Comparison of ENCODE assay signal across 8 cellular contexts in genomic region chr6:159762681-159763293, GRCh38. TPM values are rescaled to one million over a fixed set of nuclear protein-coding genes. Genes with fewer than 3 reads are reported as not detected.
DNase-seq lines count a peak whose midpoint lies in the region; ATAC-seq and TF ChIP-seq lines count a peak whose summit lies in the region.

No MANE protein-coding gene starts in this region.

- no peaks in the 10 kb centered on the region for H3K27me3 Mint-ChIP-seq in natural killer cell treated with Interleukin-12 subunit alpha and Interleukin-12 subunit beta and Interleukin-15 and Interleukin-18, amount 100 ng/mL, for 72 hours

- ATAC-seq in HG02885 (IDR thresholded peaks at IDR 0.05; ENCODE audit: poor library complexity, unreplicated experiment) = peak; percentile 3
- no peak for ATAC-seq in natural killer cell treated with Interleukin-12 subunit alpha and Interleukin-12 subunit beta and Interleukin-15 and Interleukin-18, amount 100 ng/mL, for 72 hours

- H3K9me3 Mint-ChIP-seq in natural killer cell treated with Interleukin-12 subunit alpha and Interleukin-12 subunit beta and Interleukin-15 and Interleukin-18, amount 100 ng/mL, for 72 hours = no peaks in the 10 kb centered on the region

- peak overlapping the region; percentile 90 for H3K4me3 Mint-ChIP-seq in natural killer cell treated with Interleukin-12 subunit alpha and Interleukin-12 subunit beta and Interleukin-15 and Interleukin-18, amount 100 ng/mL, for 72 hours

- H3K27ac Mint-ChIP-seq in natural killer cell treated with Interleukin-12 subunit alpha and Interleukin-12 subunit beta and Interleukin-15 and Interleukin-18, amount 100 ng/mL, for 72 hours = peak overlapping the region; percentile 53 to 89

- DNase-seq in DMS53 (lab: John Stamatoyannopoulos, UW) (peak; percentile 45), DMS53 treated with DMSO at 0.1 percent for 48 hours (lab: John Stamatoyannopoulos, UW; ENCODE audit: unreplicated experiment) (no peak), T-helper 22 cell (ENCODE audit: low read depth) (peak; percentile 14), erythroblast (lab: John Stamatoyannopoulos, UW) (peak; percentile 45 to 56), cerebellar cortex (ENCODE audit: low spot score) (no peak), NCI-H1092 (lab: John Stamatoyannopoulos, UW) (no peak)
- no peak for DNase-seq in natural killer cell treated with Interleukin-12 subunit alpha and Interleukin-12 subunit beta and Interleukin-15 and Interleukin-18, amount 100 ng/mL, for 72 hours (ENCODE audit: low spot score)

- peaks cover 24% of the 10 kb centered on the region for H3K36me3 Mint-ChIP-seq in natural killer cell treated with Interleukin-12 subunit alpha and Interleukin-12 subunit beta and Interleukin-15 and Interleukin-18, amount 100 ng/mL, for 72 hours

- H3K4me1 Mint-ChIP-seq in natural killer cell treated with Interleukin-12 subunit alpha and Interleukin-12 subunit beta and Interleukin-15 and Interleukin-18, amount 100 ng/mL, for 72 hours (ENCODE audit: low read depth in 2 of 2) = peaks cover 32% of the 10 kb centered on the region in 2 donors

- no peak for TF ChIP-seq POLR2A in erythroblast (IDR thresholded peaks at IDR 0.05; ENCODE audit: low read length)

RNA-seq across cellular contexts. Expression of gene ACAT2, which starts 0.9 kb away (rescaled TPM):
- total RNA-seq in natural killer cell treated with Interleukin-12 subunit alpha and Interleukin-12 subunit beta and Interleukin-15 and Interleukin-18, amount 100 ng/mL, for 72 hours = 10 to 100 TPM; 70.0 to 88.7 TPM

RNA-seq across cellular contexts. Expression of gene TCP1, which starts 26.6 kb away (rescaled TPM):
- 100 to 1,000 TPM; 360 to 498 TPM for total RNA-seq in natural killer cell treated with Interleukin-12 subunit alpha and Interleukin-12 subunit beta and Interleukin-15 and Interleukin-18, amount 100 ng/mL, for 72 hours

RNA-seq across cellular contexts. Expression of gene MRPL18, which starts 27.5 kb away (rescaled TPM):
- total RNA-seq in natural killer cell treated with Interleukin-12 subunit alpha and Interleukin-12 subunit beta and Interleukin-15 and Interleukin-18, amount 100 ng/mL, for 72 hours = 10 to 100 TPM; 65.8 to 82.4 TPM

RNA-seq across cellular contexts. Expression of gene WTAP, which starts 35.5 kb away (rescaled TPM):
- 100 to 1,000 TPM in 1 of 2 donors, 10 to 100 TPM in 1; 98.4 to 106 TPM for total RNA-seq in natural killer cell treated with Interleukin-12 subunit alpha and Interleukin-12 subunit beta and Interleukin-15 and Interleukin-18, amount 100 ng/mL, for 72 hours

RNA-seq across cellular contexts. Expression of gene PNLDC1, which starts 37.3 kb away (rescaled TPM):
- total RNA-seq in natural killer cell treated with Interleukin-12 subunit alpha and Interleukin-12 subunit beta and Interleukin-15 and Interleukin-18, amount 100 ng/mL, for 72 hours = 1 to 10 TPM in 1 of 2 donors, under 1 TPM in 1; 0.24 to 1.1 TPM

Comparison
In these comparisons a context has a peak if more than half of its experiments do, and no peak if none do; other contexts are left out.
1. DNase-seq: peak in DMS53 (single experiment), T-helper 22 cell (single experiment) and erythroblast (2 of 2); none in DMS53 treated with DMSO at 0.1 percent for 48 hours (single experiment), natural killer cell treated with Interleukin-12 subunit alpha and Interleukin-12 subunit beta and Interleukin-15 and Interleukin-18, amount 100 ng/mL, for 72 hours (single experiment), cerebellar cortex (single experiment) and NCI-H1092 (single experiment).